Comparison of ENCODE assay signal across 1 cellular context in the genomic region with DNA sequence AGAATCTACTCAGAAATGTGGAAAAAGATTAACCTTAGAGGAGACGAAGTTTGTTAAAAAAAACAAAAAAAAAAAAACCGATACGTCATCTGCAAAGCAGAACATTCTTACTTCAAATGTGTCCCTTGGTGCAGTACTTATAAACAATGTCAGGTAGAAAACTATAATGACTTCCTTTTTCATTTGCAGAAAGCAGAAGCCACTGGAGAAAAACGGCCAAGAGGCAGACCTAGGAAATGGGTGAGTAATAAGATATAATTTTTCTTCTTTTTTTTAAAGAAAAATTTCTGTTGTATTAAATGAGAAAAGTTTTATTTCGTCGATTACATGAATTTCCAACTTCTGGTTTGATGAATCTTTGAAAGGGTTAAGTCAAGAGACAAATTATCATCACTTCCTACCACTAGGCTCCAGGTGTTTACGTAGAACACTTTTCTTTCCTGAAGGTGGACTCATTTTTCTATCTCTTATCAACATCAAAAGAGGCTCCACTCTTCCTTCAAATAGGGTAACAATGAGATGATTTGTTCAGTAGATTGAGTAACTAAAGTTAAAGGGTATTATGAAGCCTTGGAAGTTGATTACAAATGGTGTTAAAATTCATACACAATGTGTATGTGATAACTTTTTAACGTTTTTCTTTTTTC.
TF ChIP-seq lines count a peak whose summit lies in the region.

No MANE protein-coding gene starts in this region.

TF ChIP-seq in SK-N-SH treated with all-trans-retinoic acid at 6 μM for 48 hours, 23 proteins besides CTCF, POLR2A, EP300 and RAD21 (continued from another document):
- TF ChIP-seq, protein P1, sequence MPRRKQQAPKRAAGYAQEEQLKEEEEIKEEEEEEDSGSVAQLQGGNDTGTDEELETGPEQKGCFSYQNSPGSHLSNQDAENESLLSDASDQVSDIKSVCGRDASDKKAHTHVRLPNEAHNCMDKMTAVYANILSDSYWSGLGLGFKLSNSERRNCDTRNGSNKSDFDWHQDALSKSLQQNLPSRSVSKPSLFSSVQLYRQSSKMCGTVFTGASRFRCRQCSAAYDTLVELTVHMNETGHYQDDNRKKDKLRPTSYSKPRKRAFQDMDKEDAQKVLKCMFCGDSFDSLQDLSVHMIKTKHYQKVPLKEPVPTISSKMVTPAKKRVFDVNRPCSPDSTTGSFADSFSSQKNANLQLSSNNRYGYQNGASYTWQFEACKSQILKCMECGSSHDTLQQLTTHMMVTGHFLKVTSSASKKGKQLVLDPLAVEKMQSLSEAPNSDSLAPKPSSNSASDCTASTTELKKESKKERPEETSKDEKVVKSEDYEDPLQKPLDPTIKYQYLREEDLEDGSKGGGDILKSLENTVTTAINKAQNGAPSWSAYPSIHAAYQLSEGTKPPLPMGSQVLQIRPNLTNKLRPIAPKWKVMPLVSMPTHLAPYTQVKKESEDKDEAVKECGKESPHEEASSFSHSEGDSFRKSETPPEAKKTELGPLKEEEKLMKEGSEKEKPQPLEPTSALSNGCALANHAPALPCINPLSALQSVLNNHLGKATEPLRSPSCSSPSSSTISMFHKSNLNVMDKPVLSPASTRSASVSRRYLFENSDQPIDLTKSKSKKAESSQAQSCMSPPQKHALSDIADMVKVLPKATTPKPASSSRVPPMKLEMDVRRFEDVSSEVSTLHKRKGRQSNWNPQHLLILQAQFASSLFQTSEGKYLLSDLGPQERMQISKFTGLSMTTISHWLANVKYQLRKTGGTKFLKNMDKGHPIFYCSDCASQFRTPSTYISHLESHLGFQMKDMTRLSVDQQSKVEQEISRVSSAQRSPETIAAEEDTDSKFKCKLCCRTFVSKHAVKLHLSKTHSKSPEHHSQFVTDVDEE (CRISPR knock-in tag; IDR thresholded peaks at IDR 0.05), result no peak
- TF ChIP-seq ESRRG (CRISPR knock-in tag; IDR thresholded peaks at IDR 0.05) (no peak), ARNTL (CRISPR knock-in tag; IDR thresholded peaks at IDR 0.05; ENCODE audit: borderline replicate concordance, low read depth) (no peak), CSDC2 (CRISPR knock-in tag; IDR thresholded peaks at IDR 0.05) (no peak), ZC3H10 (CRISPR knock-in tag; IDR thresholded peaks at IDR 0.05) (no peak), SNAI2 (CRISPR knock-in tag; IDR thresholded peaks at IDR 0.05) (no peak), ISL1 (CRISPR knock-in tag; IDR thresholded peaks at IDR 0.05) (no peak), GLIS3 (CRISPR knock-in tag; IDR thresholded peaks at IDR 0.05) (no peak), RARB (CRISPR knock-in tag; IDR thresholded peaks at IDR 0.05) (no peak)
- TF ChIP-seq, protein P2, sequence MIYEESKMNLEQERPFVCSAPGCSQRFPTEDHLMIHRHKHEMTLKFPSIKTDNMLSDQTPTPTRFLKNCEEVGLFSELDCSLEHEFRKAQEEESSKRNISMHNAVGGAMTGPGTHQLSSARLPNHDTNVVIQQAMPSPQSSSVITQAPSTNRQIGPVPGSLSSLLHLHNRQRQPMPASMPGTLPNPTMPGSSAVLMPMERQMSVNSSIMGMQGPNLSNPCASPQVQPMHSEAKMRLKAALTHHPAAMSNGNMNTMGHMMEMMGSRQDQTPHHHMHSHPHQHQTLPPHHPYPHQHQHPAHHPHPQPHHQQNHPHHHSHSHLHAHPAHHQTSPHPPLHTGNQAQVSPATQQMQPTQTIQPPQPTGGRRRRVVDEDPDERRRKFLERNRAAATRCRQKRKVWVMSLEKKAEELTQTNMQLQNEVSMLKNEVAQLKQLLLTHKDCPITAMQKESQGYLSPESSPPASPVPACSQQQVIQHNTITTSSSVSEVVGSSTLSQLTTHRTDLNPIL (CRISPR knock-in tag; IDR thresholded peaks at IDR 0.05; ENCODE audit: low read depth), result no peak
- TF ChIP-seq, protein P3, sequence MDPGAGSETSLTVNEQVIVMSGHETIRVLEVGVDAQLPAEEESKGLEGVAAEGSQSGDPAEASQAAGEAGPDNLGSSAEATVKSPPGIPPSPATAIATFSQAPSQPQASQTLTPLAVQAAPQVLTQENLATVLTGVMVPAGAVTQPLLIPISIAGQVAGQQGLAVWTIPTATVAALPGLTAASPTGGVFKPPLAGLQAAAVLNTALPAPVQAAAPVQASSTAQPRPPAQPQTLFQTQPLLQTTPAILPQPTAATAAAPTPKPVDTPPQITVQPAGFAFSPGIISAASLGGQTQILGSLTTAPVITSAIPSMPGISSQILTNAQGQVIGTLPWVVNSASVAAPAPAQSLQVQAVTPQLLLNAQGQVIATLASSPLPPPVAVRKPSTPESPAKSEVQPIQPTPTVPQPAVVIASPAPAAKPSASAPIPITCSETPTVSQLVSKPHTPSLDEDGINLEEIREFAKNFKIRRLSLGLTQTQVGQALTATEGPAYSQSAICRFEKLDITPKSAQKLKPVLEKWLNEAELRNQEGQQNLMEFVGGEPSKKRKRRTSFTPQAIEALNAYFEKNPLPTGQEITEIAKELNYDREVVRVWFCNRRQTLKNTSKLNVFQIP (CRISPR knock-in tag; IDR thresholded peaks at IDR 0.05; ENCODE audit: borderline replicate concordance, low read depth), result no peak
